25 cellular contexts compared by ENCODE assay signal in genomic region chr2:197810490-197810889, GRCh38. TPM values are rescaled to one million over a fixed set of nuclear protein-coding genes. Genes with fewer than 3 reads are reported as not detected.
"Had no signal": no experiment of that assay in that cellular context is flagged by ENCODE, and none has a peak within 500 bp of the region (broad histone marks: within the 10 kb centered on the region; RNA-seq: fewer than 3 reads in every experiment).

No MANE protein-coding gene starts in this region.

- H3K4me3 Mint-ChIP-seq: endodermal cell, naive B cell, type B pancreatic cell had no signal

- ATAC-seq: heart left ventricle, left colon had no signal

- H3K4me1 ChIP-seq: colonic mucosa had no signal

- H3K9me3 Mint-ChIP-seq: endodermal cell, type B pancreatic cell had no signal

- DNase-seq: colonic mucosa; effector CD4-positive, alpha-beta T cell; endodermal cell; foreskin melanocyte; heart left ventricle; hippocampal formation; left colon; mesendoderm; naive B cell; sigmoid colon; stomach had no signal

- H3K9me3 ChIP-seq: colonic mucosa, heart left ventricle, neutrophil, right atrium auricular region, sigmoid colon, stomach had no signal

- H3K36me3 ChIP-seq: colonic mucosa, heart left ventricle, neutrophil, right atrium auricular region, sigmoid colon, stomach had no signal

- H3K27me3 ChIP-seq: colonic mucosa, heart left ventricle, right atrium auricular region, sigmoid colon, stomach had no signal

- H3K4me3 ChIP-seq: colonic mucosa, right atrium auricular region, sigmoid colon, skin epidermis, stomach had no signal

- H3K27ac Mint-ChIP-seq: endodermal cell, naive B cell, type B pancreatic cell had no signal

- H3K27ac ChIP-seq: colonic mucosa, neutrophil, right atrium auricular region, sigmoid colon, skin epidermis, stomach had no signal

- FAIRE-seq: urothelium cell line had no signal

- H3K36me3 Mint-ChIP-seq: naive B cell, type B pancreatic cell had no signal

RNA-seq across cellular contexts. Expression of gene BOLL, which starts 25.4 kb away (rescaled TPM):
- total RNA-seq: colonic mucosa, dermis microvascular lymphatic vessel endothelial cell, endodermal cell, glomerular endothelial cell, kidney epithelial cell, left colon, liver, lung microvascular endothelial cell, osteoblast, right atrium auricular region, sigmoid colon, stomach had no signal
- polyA plus RNA-seq: esophagus, liver, neural cell, sigmoid colon, stomach, thymus had no signal
